ENCODE assay signal across 8 cellular contexts in the genomic region with DNA sequence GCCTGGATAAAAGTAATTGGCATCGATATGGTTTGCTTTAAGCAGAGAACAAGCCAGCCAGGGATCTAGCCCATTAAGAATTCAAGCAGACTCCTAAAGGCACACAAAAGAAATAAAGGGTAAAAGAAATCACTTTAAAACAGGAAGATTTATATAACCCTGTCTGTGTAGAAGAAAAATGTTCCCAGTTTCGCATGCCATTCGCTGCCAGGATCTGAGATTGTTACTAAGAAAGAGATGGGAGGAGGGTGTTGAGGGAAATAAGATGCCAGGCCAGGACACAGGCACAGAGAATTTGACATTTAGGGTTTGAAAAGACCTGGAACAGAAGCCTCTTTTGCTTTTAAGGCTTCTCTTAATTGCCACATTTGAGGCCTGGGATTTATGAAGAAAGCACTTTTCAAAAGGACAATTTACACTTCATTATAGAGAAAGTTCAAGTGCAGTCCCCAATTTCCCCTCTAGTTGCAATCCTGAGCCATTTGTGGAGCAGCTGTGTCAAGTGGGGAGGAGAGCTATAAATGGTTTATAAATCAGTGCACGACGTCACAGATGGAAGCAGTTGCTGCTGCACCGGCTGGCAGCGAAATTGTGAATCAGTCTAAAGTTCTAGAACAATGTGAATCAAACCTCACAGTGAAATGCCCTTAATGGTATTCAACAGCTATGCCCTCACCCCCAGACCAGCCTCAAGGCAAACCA. TPM values are rescaled to one million over a fixed set of nuclear protein-coding genes. Genes with fewer than 3 reads are reported as not detected.
DNase-seq lines count a peak whose midpoint lies in the region; ATAC-seq and TF ChIP-seq lines count a peak whose summit lies in the region.

No MANE protein-coding gene starts in this region.

- ATAC-seq in foreskin keratinocyte: peak; percentile 64
- ATAC-seq in GM21723 (IDR thresholded peaks at IDR 0.05; ENCODE audit: unreplicated experiment): no peak

- no peaks in the 10 kb centered on the region for H3K27me3 ChIP-seq in foreskin keratinocyte

- H3K27ac ChIP-seq in foreskin keratinocyte: no peak overlapping the region

- H3K9me3 Mint-ChIP-seq in CD14-positive monocyte: peaks cover 0 to 5% (median under 1%) of the 10 kb centered on the region in 7 donors
- H3K9me3 Mint-ChIP-seq in activated naive CD8-positive, alpha-beta T cell treated with anti-CD3 and anti-CD28 coated beads for 36 hours: no peaks in the 10 kb centered on the region

- H3K4me3 Mint-ChIP-seq in CD14-positive monocyte: no peak overlapping the region
- no peak overlapping the region for H3K4me3 Mint-ChIP-seq in activated naive CD8-positive, alpha-beta T cell treated with anti-CD3 and anti-CD28 coated beads for 36 hours

- intact Hi-C loops in CD14-positive monocyte (cut with micrococcal nuclease): no loop called here

- TF ChIP-seq CTCF in CD14-positive monocyte (IDR thresholded peaks at IDR 0.05) (peak; percentile 32), foreskin keratinocyte (conservative IDR thresholded peaks at IDR 0.05) (peak; percentile 66)

- peaks cover 0 to 1% (median 0%) of the 10 kb centered on the region in 3 donors for H3K27me3 Mint-ChIP-seq in CD14-positive monocyte (ENCODE audit: low read depth in 3 of 3)
- H3K27me3 Mint-ChIP-seq in activated naive CD8-positive, alpha-beta T cell treated with anti-CD3 and anti-CD28 coated beads for 36 hours: peaks cover 4% of the 10 kb centered on the region

- DNase-seq in CD14-positive monocyte (ENCODE audit: low spot score): no peak
- peak; percentile 80 for DNase-seq in HT-29 (ENCODE audit: low spot score)
- peak; percentile 74 for DNase-seq in SHP77 treated with DMSO at 0.1 percent for 48 hours (lab: John Stamatoyannopoulos, UW)
- DNase-seq in foreskin keratinocyte: peak in 1 of 2 donors; percentile 51
- peak; percentile 42 for DNase-seq in retina
- no peak for DNase-seq in activated naive CD8-positive, alpha-beta T cell treated with anti-CD3 and anti-CD28 coated beads for 36 hours
- DNase-seq in stimulated activated CD8-positive, alpha-beta memory T cell treated with anti-CD3 and anti-CD28 coated beads, Interleukin-4, amount 100 ng/mL, for 48 hours: no peak

- H3K27ac Mint-ChIP-seq in CD14-positive monocyte: no peak overlapping the region
- no peak overlapping the region for H3K27ac Mint-ChIP-seq in activated naive CD8-positive, alpha-beta T cell treated with anti-CD3 and anti-CD28 coated beads for 36 hours

- peaks cover 4% of the 10 kb centered on the region for H3K4me1 ChIP-seq in foreskin keratinocyte

- no peaks in the 10 kb centered on the region for H3K36me3 Mint-ChIP-seq in CD14-positive monocyte
- H3K36me3 Mint-ChIP-seq in activated naive CD8-positive, alpha-beta T cell treated with anti-CD3 and anti-CD28 coated beads for 36 hours: no peaks in the 10 kb centered on the region

- H3K4me1 Mint-ChIP-seq in CD14-positive monocyte: peaks cover 17% of the 10 kb centered on the region
- peaks cover 9% of the 10 kb centered on the region for H3K4me1 Mint-ChIP-seq in activated naive CD8-positive, alpha-beta T cell treated with anti-CD3 and anti-CD28 coated beads for 36 hours

RNA-seq across cellular contexts. Expression of a gene that starts 26.4 kb away (rescaled TPM):
- polyA plus RNA-seq in CD14-positive monocyte (1 to 10 TPM; 7.6 to 9.7 TPM), foreskin keratinocyte (6.3 and 6.8 TPM in 2 replicates)
- 3.1 and 3.6 TPM in 2 replicates for total RNA-seq in HT-29 (2014; rRNA removed; shearing (Covaris generic))
- 11.1 and 11.6 TPM in 2 replicates for total RNA-seq in foreskin keratinocyte
- total RNA-seq in activated naive CD8-positive, alpha-beta T cell treated with anti-CD3 and anti-CD28 coated beads for 36 hours: 10 to 100 TPM; 16.5 to 17.9 TPM

RNA-seq across cellular contexts. Expression of a gene that starts 26.8 kb away (rescaled TPM):
- polyA plus RNA-seq in CD14-positive monocyte: 1 to 10 TPM in 1 of 2 donors, under 1 TPM in 1; 0.98 to 1.4 TPM
- total RNA-seq in HT-29 (2014; rRNA removed; shearing (Covaris generic)): 77.0 and 89.0 TPM in 2 replicates
- 15.0 and 23.4 TPM in 2 replicates for total RNA-seq in foreskin keratinocyte
- 11.2 and 15.9 TPM in 2 replicates for polyA plus RNA-seq in foreskin keratinocyte
- total RNA-seq in activated naive CD8-positive, alpha-beta T cell treated with anti-CD3 and anti-CD28 coated beads for 36 hours: 10 to 100 TPM; 33.2 to 35.8 TPM

Comparison
In these comparisons a context has a peak if more than half of its experiments do, and no peak if none do; other contexts are left out.
1. DNase-seq: peak in HT-29 (single experiment), SHP77 treated with DMSO at 0.1 percent for 48 hours (single experiment) and retina (single experiment); none in CD14-positive monocyte (single experiment), activated naive CD8-positive, alpha-beta T cell treated with anti-CD3 and anti-CD28 coated beads for 36 hours (single experiment) and stimulated activated CD8-positive, alpha-beta memory T cell treated with anti-CD3 and anti-CD28 coated beads, Interleukin-4, amount 100 ng/mL, for 48 hours (single experiment).